8 cellular contexts compared by ENCODE assay signal in the genomic region with DNA sequence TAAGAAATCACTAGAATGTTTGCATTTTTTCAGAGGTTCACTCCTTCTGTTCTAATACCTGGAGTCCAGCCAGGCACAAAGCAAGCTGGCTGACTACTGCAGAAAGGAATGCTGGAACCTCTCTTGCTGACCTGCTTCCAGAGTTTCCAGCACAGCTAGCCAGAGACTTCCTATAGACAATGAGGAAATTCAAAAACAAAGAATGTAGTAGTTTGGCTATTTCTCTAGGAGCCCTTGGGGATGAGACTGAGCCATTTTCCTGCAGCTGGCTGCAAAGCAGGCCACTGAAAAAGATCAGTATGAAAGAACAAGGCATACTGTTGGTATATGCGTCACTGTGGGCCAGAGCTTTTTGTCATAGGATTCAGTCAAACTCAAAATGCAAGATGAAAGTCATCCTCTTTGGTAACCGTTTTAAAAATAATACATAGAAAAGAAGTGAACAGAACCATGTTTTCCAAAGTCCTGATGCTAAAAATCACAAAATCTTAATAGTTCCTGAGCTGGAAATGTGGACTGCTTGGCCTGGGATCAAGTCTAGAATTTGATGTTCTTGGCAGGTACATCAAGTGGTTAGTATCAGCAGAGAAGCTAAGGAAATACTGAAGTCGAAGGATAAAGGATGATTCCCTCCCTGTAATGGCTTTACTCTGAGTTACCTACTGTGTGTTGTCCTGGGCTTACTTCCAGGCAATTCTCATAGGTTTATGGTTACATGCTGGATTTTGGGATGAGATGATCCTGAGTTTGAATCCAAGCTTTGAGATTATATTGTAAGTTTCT. TPM values are rescaled to one million over a fixed set of nuclear protein-coding genes. Genes with fewer than 3 reads are reported as not detected.
DNase-seq lines count a peak whose midpoint lies in the region; ATAC-seq, FAIRE-seq and TF ChIP-seq lines count a peak whose summit lies in the region.

No MANE protein-coding gene starts in this region.

- no peaks in the 10 kb centered on the region for H3K4me1 Mint-ChIP-seq in activated T-cell treated with anti-CD3 and anti-CD28 coated beads, Interleukin-2, amount 50 U/mL, for 4 hours (ENCODE audit: low read depth)

- peak; percentile 77 for DNase-seq in HFF-Myc (ENCODE audit: extremely low read depth, low read depth)
- DNase-seq in T47D (ENCODE audit: low read depth in 1 of 2, low spot score in 1 of 2), result peak; percentile 15 to 67
- DNase-seq in smooth muscle cell of the brain vasculature (ENCODE audit: low read depth, low spot score), result peak; percentile 91
- DNase-seq in activated T-cell treated with anti-CD3 and anti-CD28 coated beads, Interleukin-2, amount 50 U/mL, for 4 hours, result no peak
- DNase-seq in activated naive CD4-positive, alpha-beta T cell treated with anti-CD3 and anti-CD28 coated beads, Interleukin-2, amount 50 U/mL, for 72 hours (ENCODE audit: low spot score in 2 of 2), result no peak
- DNase-seq in NCI-H524 (lab: John Stamatoyannopoulos, UW), result no peak

- TF ChIP-seq CTCF in HFF-Myc (IDR thresholded peaks at IDR 0.05; ENCODE audit: low read depth, low read length, missing control alignments), result no peak

- no peak overlapping the region for H3K4me3 Mint-ChIP-seq in activated T-cell treated with anti-CD3 and anti-CD28 coated beads, Interleukin-2, amount 50 U/mL, for 4 hours

- no peaks in the 10 kb centered on the region for H3K9me3 Mint-ChIP-seq in activated T-cell treated with anti-CD3 and anti-CD28 coated beads, Interleukin-2, amount 50 U/mL, for 4 hours
- no peaks in the 10 kb centered on the region for H3K9me3 Mint-ChIP-seq in activated naive CD4-positive, alpha-beta T cell treated with anti-CD3 and anti-CD28 coated beads, Interleukin-2, amount 50 U/mL, for 72 hours

- in situ Hi-C loops in T47D (cut with HindIII; ENCODE audit: low pct_unique_long_range_greater_than_20kb, low sequenced_read_pairs), result no loop called here

- ATAC-seq in GM19455 (IDR thresholded peaks at IDR 0.05; ENCODE audit: unreplicated experiment), result no peak
- no peak for ATAC-seq in activated T-cell treated with anti-CD3 and anti-CD28 coated beads, Interleukin-2, amount 50 U/mL, for 4 hours
- no peak for ATAC-seq in activated naive CD4-positive, alpha-beta T cell treated with anti-CD3 and anti-CD28 coated beads, Interleukin-2, amount 50 U/mL, for 72 hours

- H3K27ac Mint-ChIP-seq in activated naive CD4-positive, alpha-beta T cell treated with anti-CD3 and anti-CD28 coated beads, Interleukin-2, amount 50 U/mL, for 72 hours, result no peak overlapping the region

- no peaks in the 10 kb centered on the region for H3K36me3 Mint-ChIP-seq in activated T-cell treated with anti-CD3 and anti-CD28 coated beads, Interleukin-2, amount 50 U/mL, for 4 hours (ENCODE audit: insufficient read depth)
- H3K36me3 Mint-ChIP-seq in activated naive CD4-positive, alpha-beta T cell treated with anti-CD3 and anti-CD28 coated beads, Interleukin-2, amount 50 U/mL, for 72 hours, result no peaks in the 10 kb centered on the region

- no peak overlapping the region for H3K4me3 ChIP-seq in HFF-Myc (replicated peaks; ENCODE audit: low read depth, low read length)

- FAIRE-seq in islet of Langerhans (lab: Jason Lieb, UNC), result peak; percentile 5

- peaks cover 35% of the 10 kb centered on the region for H3K27me3 Mint-ChIP-seq in activated T-cell treated with anti-CD3 and anti-CD28 coated beads, Interleukin-2, amount 50 U/mL, for 4 hours (ENCODE audit: low read depth)

RNA-seq across cellular contexts. Expression of gene DSEL, which starts 9.0 kb away (rescaled TPM):
- total RNA-seq in activated T-cell treated with anti-CD3 and anti-CD28 coated beads, Interleukin-2, amount 50 U/mL, for 4 hours, result under 1 TPM; 0.18 to 0.50 (median 0.41) TPM
- under 1 TPM in 1 of 2 donors, not detected in 1; 0.39 TPM for total RNA-seq in activated naive CD4-positive, alpha-beta T cell treated with anti-CD3 and anti-CD28 coated beads, Interleukin-2, amount 50 U/mL, for 72 hours

Comparison
In these comparisons a context has a peak if more than half of its experiments do, and no peak if none do; other contexts are left out.
1. DNase-seq: peak in HFF-Myc (single experiment), T47D (2 of 2) and smooth muscle cell of the brain vasculature (single experiment); none in activated T-cell treated with anti-CD3 and anti-CD28 coated beads, Interleukin-2, amount 50 U/mL, for 4 hours (single experiment), activated naive CD4-positive, alpha-beta T cell treated with anti-CD3 and anti-CD28 coated beads, Interleukin-2, amount 50 U/mL, for 72 hours (0 of 2) and NCI-H524 (0 of 2).